In the genomic region with DNA sequence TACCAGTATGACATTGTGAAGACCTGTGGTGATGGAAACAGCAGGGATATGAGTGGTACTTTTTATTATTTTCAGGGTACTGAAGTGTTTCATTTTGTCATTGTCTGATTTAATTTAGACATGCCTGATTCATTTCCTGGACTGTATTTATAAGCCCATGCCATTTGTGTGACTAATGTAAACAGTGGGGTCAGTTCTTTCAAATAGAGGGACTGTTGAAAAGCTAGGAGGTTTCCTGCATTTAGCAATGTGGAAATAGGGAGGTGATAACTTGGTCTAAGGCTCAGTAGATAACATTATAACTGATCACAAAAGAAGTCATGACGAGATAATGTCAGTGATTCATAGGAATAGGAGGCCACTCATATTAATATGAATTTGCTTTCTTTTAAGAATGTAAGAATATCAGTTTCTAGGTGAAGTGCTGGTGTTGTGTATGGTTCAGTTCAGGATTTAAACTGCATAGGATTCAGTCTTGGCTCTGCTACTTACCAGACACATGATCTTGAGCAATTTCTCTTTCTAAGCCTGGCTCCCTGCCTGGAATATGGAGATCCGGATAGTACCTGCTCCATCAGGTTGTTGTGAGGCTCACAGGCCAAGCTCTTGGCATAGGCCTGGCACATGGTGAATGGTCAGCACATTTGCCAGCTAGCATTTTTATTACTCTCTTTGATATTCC, we compare ENCODE assay signal across 1 cellular context.
A peak's percentile ranks its signal among the peaks of the same experiment; 100 is the strongest.
TF ChIP-seq lines count a peak whose summit lies in the region.

No MANE protein-coding gene starts in this region.

TF ChIP-seq in HepG2, 621 proteins besides CTCF, POLR2A, EP300 and RAD21 (continued from another document):
- TF ChIP-seq ZNF605 (CRISPR knock-in tag; IDR thresholded peaks at IDR 0.05) (no peak), ZSCAN22 (CRISPR knock-in tag; IDR thresholded peaks at IDR 0.05) (no peak), ZMAT5 (CRISPR knock-in tag; IDR thresholded peaks at IDR 0.05; ENCODE audit: borderline replicate concordance, low read depth) (no peak), FOSL2 (CRISPR knock-in tag; IDR thresholded peaks at IDR 0.05) (peak; percentile 73), FOXA1 (IDR thresholded peaks at IDR 0.05) (no peak), FOXA1 (CRISPR knock-in tag; IDR thresholded peaks at IDR 0.05) (peak; percentile 83), CEBPG (CRISPR knock-in tag; IDR thresholded peaks at IDR 0.05) (peak; percentile 47)
